ENCODE assay signal across 19 cellular contexts in the genomic region with DNA sequence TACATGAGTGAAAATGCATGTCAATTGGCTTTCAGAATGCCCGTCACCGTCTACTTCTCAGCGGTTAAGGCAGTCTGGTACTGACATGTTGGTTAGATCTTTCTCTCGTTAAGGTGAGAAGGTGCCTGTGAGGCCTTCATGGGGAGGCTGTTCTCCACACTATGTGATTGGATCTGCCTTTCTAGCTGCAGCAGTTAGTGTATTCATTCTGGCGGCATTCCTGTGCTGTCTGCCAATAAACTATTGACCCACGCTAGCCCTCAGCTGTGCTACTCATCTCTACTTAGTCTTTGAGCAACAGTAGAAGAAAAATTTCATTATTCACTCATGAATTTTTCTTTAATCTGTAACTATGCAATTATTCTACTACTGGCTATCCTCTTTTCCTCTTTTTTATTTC. TPM values are rescaled to one million over a fixed set of nuclear protein-coding genes. Genes with fewer than 3 reads are reported as not detected.
A peak's percentile ranks its signal among the peaks of the same experiment; 100 is the strongest.
DNase-seq lines count a peak whose midpoint lies in the region; ATAC-seq, FAIRE-seq and TF ChIP-seq lines count a peak whose summit lies in the region.
"Had no signal": no experiment of that assay in that cellular context is flagged by ENCODE, and none has a peak within 500 bp of the region (broad histone marks: within the 10 kb centered on the region; RNA-seq: fewer than 3 reads in every experiment).

No MANE protein-coding gene starts in this region.

- no peak for TF ChIP-seq POLR2A in right lobe of liver (IDR thresholded peaks at IDR 0.05)

- H3K36me3 ChIP-seq in astrocyte (ENCODE audit: insufficient read depth, low read length) (peaks cover 3% of the 10 kb centered on the region), right lobe of liver (peaks cover 0 to 15% (median 8%) of the 10 kb centered on the region in 4 donors)

- no peak overlapping the region for H3K4me2 ChIP-seq in astrocyte (ENCODE audit: low read length)

- DNase-seq in AG08396 (ENCODE audit: low spot score) (peak; percentile 29), astrocyte (ENCODE audit: low read depth) (peak; percentile 41), fibroblast of the aortic adventitia (ENCODE audit: low read depth) (peak; percentile 12), right lobe of liver (peak in 2 of 3 donors; percentile 30 to 78), hypothalamus (lab: John Stamatoyannopoulos, UW) (no peak)
- no peak for DNase-seq in activated T-cell treated with anti-CD3 and anti-CD28 coated beads, Interleukin-2, amount 50 U/mL, for 24 hours
- DNase-seq: ACHN; BE2C; CD4-positive, alpha-beta memory T cell; GF-D8; KBM-7; NCI-H1105 treated with DMSO at 0.1 percent for 48 hours; NCI-H187; NCI-H82; SHP77 treated with DMSO at 0.1 percent for 48 hours had no signal

- H3K36me3 Mint-ChIP-seq in astrocyte (ENCODE audit: low read depth, unreplicated experiment) = peaks cover 15% of the 10 kb centered on the region
- peaks cover 55% of the 10 kb centered on the region for H3K36me3 Mint-ChIP-seq in activated T-cell treated with anti-CD3 and anti-CD28 coated beads, Interleukin-2, amount 50 U/mL, for 24 hours (ENCODE audit: low read depth)

- no peak overlapping the region for H2AFZ ChIP-seq in astrocyte (ENCODE audit: low read depth, low read length)

- H4K20me1 ChIP-seq in astrocyte (ENCODE audit: insufficient read depth, low read length) = no peaks in the 10 kb centered on the region

- peaks cover 5% of the 10 kb centered on the region for H3K4me1 Mint-ChIP-seq in astrocyte (ENCODE audit: low read depth, unreplicated experiment)
- H3K4me1 Mint-ChIP-seq in activated T-cell treated with anti-CD3 and anti-CD28 coated beads, Interleukin-2, amount 50 U/mL, for 24 hours (ENCODE audit: low read depth) = no peaks in the 10 kb centered on the region

- H3K4me3 ChIP-seq in astrocyte (ENCODE audit: insufficient read depth, low read depth, low read length) (no peak overlapping the region), fibroblast of the aortic adventitia (ENCODE audit: low read depth, low read length) (no peak overlapping the region), right lobe of liver (no peak overlapping the region)

- no peaks in the 10 kb centered on the region for H3K27me3 ChIP-seq in astrocyte (ENCODE audit: insufficient read depth, low read length)
- H3K27me3 ChIP-seq in right lobe of liver = no peaks in the 10 kb centered on the region
- H3K27me3 ChIP-seq: BE2C had no signal

- 40% methylated on average over 6 of the region's 6 CpGs for WGBS in right lobe of liver (ENCODE audit: insufficient coverage, low coverage, low lambda C conversion rate, missing lambda C conversion rate)

- no peaks in the 10 kb centered on the region for H3K9me3 ChIP-seq in astrocyte (ENCODE audit: insufficient read depth, low read depth, low read length)
- H3K9me3 ChIP-seq in right lobe of liver = no peaks in the 10 kb centered on the region
- H3K9me3 ChIP-seq: BE2C had no signal

- no peaks in the 10 kb centered on the region for H3K4me1 ChIP-seq in astrocyte (ENCODE audit: insufficient read depth, low read length)
- H3K4me1 ChIP-seq in right lobe of liver = peaks cover 0 to 17% (median 4%) of the 10 kb centered on the region in 4 donors
- H3K4me1 ChIP-seq: BE2C had no signal

- no peak overlapping the region for H3K27ac Mint-ChIP-seq in astrocyte (ENCODE audit: unreplicated experiment)
- H3K27ac Mint-ChIP-seq in activated T-cell treated with anti-CD3 and anti-CD28 coated beads, Interleukin-2, amount 50 U/mL, for 24 hours = no peak overlapping the region
- H3K27ac Mint-ChIP-seq: CD4-positive, alpha-beta memory T cell had no signal

- FAIRE-seq in astrocyte (lab: Jason Lieb, UNC) = no peak
- FAIRE-seq: H54 had no signal

- no peaks in the 10 kb centered on the region for H3K9me3 Mint-ChIP-seq in astrocyte (ENCODE audit: unreplicated experiment)
- H3K9me3 Mint-ChIP-seq in activated T-cell treated with anti-CD3 and anti-CD28 coated beads, Interleukin-2, amount 50 U/mL, for 24 hours = no peaks in the 10 kb centered on the region
- H3K9me3 Mint-ChIP-seq: CD4-positive, alpha-beta memory T cell had no signal

- peak; percentile 97 to 98 (median 98) for ATAC-seq in right lobe of liver
- no peak for ATAC-seq in GM21515 (IDR thresholded peaks at IDR 0.05; ENCODE audit: unreplicated experiment)
- ATAC-seq: Panc1 had no signal

- no peak overlapping the region for H3K27ac ChIP-seq in astrocyte (ENCODE audit: low read depth, low read length)
- H3K27ac ChIP-seq in right lobe of liver = peak overlapping the region in 1 of 3 donors; percentile 61
- H3K27ac ChIP-seq: HL-60 had no signal

- no peak overlapping the region for H3K9ac ChIP-seq in astrocyte (ENCODE audit: low read length)

- H3K4me3 Mint-ChIP-seq in astrocyte (ENCODE audit: unreplicated experiment) = no peak overlapping the region
- H3K4me3 Mint-ChIP-seq in activated T-cell treated with anti-CD3 and anti-CD28 coated beads, Interleukin-2, amount 50 U/mL, for 24 hours = no peak overlapping the region
- H3K4me3 Mint-ChIP-seq: CD4-positive, alpha-beta memory T cell had no signal

- intact Hi-C loops in right lobe of liver (cut with DNase I) = no loop called here

- H3K27me3 Mint-ChIP-seq in astrocyte (ENCODE audit: low read depth, unreplicated experiment) = no peaks in the 10 kb centered on the region
- no peaks in the 10 kb centered on the region for H3K27me3 Mint-ChIP-seq in activated T-cell treated with anti-CD3 and anti-CD28 coated beads, Interleukin-2, amount 50 U/mL, for 24 hours
- H3K27me3 Mint-ChIP-seq: CD4-positive, alpha-beta memory T cell had no signal

- TF ChIP-seq CTCF in astrocyte (IDR thresholded peaks at IDR 0.05; ENCODE audit: insufficient read depth, low read depth, low read length) (no peak), fibroblast of the aortic adventitia (IDR thresholded peaks at IDR 0.05; ENCODE audit: insufficient read depth, low read length) (no peak), right lobe of liver (IDR thresholded peaks at IDR 0.05) (no peak)

- no peaks in the 10 kb centered on the region for H3K79me2 ChIP-seq in astrocyte (ENCODE audit: insufficient read depth, low read length)

RNA-seq across cellular contexts. Expression of a gene that starts 32.0 kb away (rescaled TPM):
- 7.6 and 8.0 TPM in 2 replicates for total RNA-seq in astrocyte
- 4.3 and 5.3 TPM in 2 replicates for total RNA-seq in fibroblast of the aortic adventitia (ENCODE audit: low replicate concordance)
- total RNA-seq in right lobe of liver = 1 to 10 TPM; 1.4 to 3.2 (median 1.7) TPM

RNA-seq across cellular contexts. Expression of a gene that starts 39.9 kb away (rescaled TPM):
- total RNA-seq in astrocyte = 55.0 and 58.6 TPM in 2 replicates
- total RNA-seq in fibroblast of the aortic adventitia (ENCODE audit: low replicate concordance) = 30.8 and 33.2 TPM in 2 replicates
- 10 to 100 TPM; 23.3 to 66.4 (median 50.0) TPM for total RNA-seq in right lobe of liver

Comparison
In these comparisons a context has a peak if more than half of its experiments do, and no peak if none do; other contexts are left out.
1. DNase-seq: peak in AG08396 (single experiment), astrocyte (single experiment), fibroblast of the aortic adventitia (single experiment) and right lobe of liver (2 of 3); none in hypothalamus (0 of 51) and activated T-cell treated with anti-CD3 and anti-CD28 coated beads, Interleukin-2, amount 50 U/mL, for 24 hours (single experiment).